In genomic region chr3:88142094-88142624, GRCh38 we compare ENCODE assay signal across 14 cellular contexts. TPM values are rescaled to one million over a fixed set of nuclear protein-coding genes. Genes with fewer than 3 reads are reported as not detected.
DNase-seq lines count a peak whose midpoint lies in the region; ATAC-seq, FAIRE-seq and TF ChIP-seq lines count a peak whose summit lies in the region.
"Had no signal": no experiment of that assay in that cellular context is flagged by ENCODE, and none has a peak within 500 bp of the region (broad histone marks: within the 10 kb centered on the region; RNA-seq: fewer than 3 reads in every experiment).

No MANE protein-coding gene starts in this region.

- peak; percentile 86 for FAIRE-seq in GM19239 (lab: Jason Lieb, UNC)

- H3K4me3 ChIP-seq in epithelial cell of esophagus (ENCODE audit: low read length) (no peak overlapping the region), WERI-Rb-1 (ENCODE audit: low read depth, low read length) (no peak overlapping the region), ovary (no peak overlapping the region)
- H3K4me3 ChIP-seq: psoas muscle had no signal

- intact Hi-C loops in ovary (cut with DNase I), result no loop called here

- H3K27me3 ChIP-seq in WERI-Rb-1 (ENCODE audit: insufficient read depth, low read depth, severe bottlenecking), result no peaks in the 10 kb centered on the region
- H3K27me3 ChIP-seq in ovary, result no peaks in the 10 kb centered on the region

- H3K9me3 ChIP-seq in WERI-Rb-1 (ENCODE audit: severe bottlenecking) (no peaks in the 10 kb centered on the region), ovary (no peaks in the 10 kb centered on the region)
- H3K9me3 ChIP-seq: psoas muscle had no signal

- TF ChIP-seq CTCF in AG09319 (IDR thresholded peaks at IDR 0.05; ENCODE audit: low read depth, low read length), result no peak
- TF ChIP-seq CTCF in epithelial cell of esophagus (IDR thresholded peaks at IDR 0.05; ENCODE audit: insufficient read depth, low read depth, low read length, missing control alignments), result no peak
- no peak for TF ChIP-seq CTCF in WERI-Rb-1 (IDR thresholded peaks at IDR 0.05; ENCODE audit: low read depth, low read length)
- TF ChIP-seq CTCF in ovary (IDR thresholded peaks at IDR 0.05), result no peak

- H3K27ac ChIP-seq in WERI-Rb-1, result no peak overlapping the region
- no peak overlapping the region for H3K27ac ChIP-seq in ovary
- H3K27ac ChIP-seq: C4-2B, psoas muscle had no signal

- 76 to 85% (median 83%) methylated on average over 3 of the region's 3 CpGs for WGBS in ovary, 3 donors

- H3K36me3 ChIP-seq in WERI-Rb-1 (peaks cover 35% of the 10 kb centered on the region), ovary (no peaks in the 10 kb centered on the region)

- no peaks in the 10 kb centered on the region for H3K4me1 ChIP-seq in ovary (ENCODE audit: insufficient read depth)
- H3K4me1 ChIP-seq: psoas muscle had no signal

- no peak for TF ChIP-seq EP300 in ovary (IDR thresholded peaks at IDR 0.05)

- TF ChIP-seq POLR2A in ovary (IDR thresholded peaks at IDR 0.05), result no peak

- peak; percentile 8 for DNase-seq in AG09319 (ENCODE audit: extremely low read depth, low read depth)
- DNase-seq in GM19239 (ENCODE audit: insufficient read length, low spot score), result no peak
- peak; percentile 71 for DNase-seq in epithelial cell of esophagus (ENCODE audit: low read depth)
- DNase-seq in WERI-Rb-1, result no peak
- no peak for DNase-seq in NCI-H2171 treated with DMSO at 0.1 percent for 48 hours (lab: John Stamatoyannopoulos, UW)
- DNase-seq in cerebellar nuclear complex (lab: John Stamatoyannopoulos, UW), result no peak
- DNase-seq in ovary, result no peak
- DNase-seq: activated effector memory CD4-positive, alpha-beta T cell treated with Interleukin-2 at 50 U/mL for 16 hours; effector memory CD4-positive, alpha-beta T cell; kidney glomerular epithelial cell; psoas muscle; T-helper 9 cell had no signal

- peak; percentile 52 for ATAC-seq in HG03442 (IDR thresholded peaks at IDR 0.05; ENCODE audit: unreplicated experiment)
- ATAC-seq: psoas muscle had no signal

RNA-seq across cellular contexts. Expression of gene C3orf38, which starts 7.6 kb away (rescaled TPM):
- 10 to 100 TPM; 13.9 to 25.8 (median 23.3) TPM for total RNA-seq in ovary
- polyA plus RNA-seq in ovary, result 10 to 100 TPM in 1 of 2 donors, 1 to 10 TPM in 1; 7.2 to 22.1 TPM

Comparison
In these comparisons a context has a peak if more than half of its experiments do, and no peak if none do; other contexts are left out.
1. DNase-seq: peak in AG09319 (single experiment) and epithelial cell of esophagus (single experiment); none in GM19239 (single experiment), WERI-Rb-1 (single experiment), NCI-H2171 treated with DMSO at 0.1 percent for 48 hours (single experiment), cerebellar nuclear complex (0 of 2) and ovary (0 of 5).